Comparison of ENCODE assay signal across 3 cellular contexts in the genomic region with DNA sequence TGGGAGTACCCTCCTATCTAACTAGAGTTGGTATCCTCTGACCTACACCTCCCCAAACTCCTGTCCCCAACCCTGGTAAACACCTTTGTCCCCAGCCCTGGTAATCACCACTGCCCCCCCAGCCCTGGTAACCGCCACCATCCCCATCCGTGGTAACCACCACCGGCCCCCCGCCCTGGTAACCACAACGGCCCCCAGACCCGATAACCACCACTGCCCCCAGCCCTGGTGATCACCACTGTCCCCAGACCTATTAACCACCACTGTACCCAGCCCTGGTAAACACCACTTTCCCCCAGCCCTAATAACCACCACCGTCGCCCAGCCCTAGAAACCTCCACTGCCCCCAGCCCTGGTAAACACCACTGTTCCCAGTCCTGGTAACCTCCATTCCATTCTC.
"Had no signal": no experiment of that assay in that cellular context is flagged by ENCODE, and none has a peak within 500 bp of the region (broad histone marks: within the 10 kb centered on the region; RNA-seq: fewer than 3 reads in every experiment).

No MANE protein-coding gene starts in this region.

- ATAC-seq: GM12878 had no signal

- DNase-seq: GDM1, GF-D8 had no signal
